21 cellular contexts compared by ENCODE assay signal in the genomic region with DNA sequence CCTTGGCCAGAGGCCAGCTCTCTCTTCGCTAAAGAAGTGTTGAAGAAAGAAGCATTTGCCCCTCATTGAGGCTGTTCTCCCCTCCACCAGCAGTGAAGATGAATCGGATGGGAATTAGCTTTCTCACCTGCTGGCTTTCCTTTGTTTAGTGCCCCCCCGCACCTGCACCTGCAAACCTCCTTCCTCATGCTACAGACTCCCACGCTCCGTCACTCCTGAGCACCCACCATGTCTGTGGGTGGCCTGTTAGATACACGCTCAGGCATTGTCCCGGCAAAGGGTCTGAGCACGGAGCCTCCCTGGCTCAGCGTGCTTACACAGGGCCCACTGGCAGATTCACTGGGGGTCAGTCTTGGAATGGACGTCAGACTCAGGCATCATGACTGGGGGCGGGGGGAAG.
DNase-seq lines count a peak whose midpoint lies in the region; ATAC-seq and TF ChIP-seq lines count a peak whose summit lies in the region.
"Had no signal": no experiment of that assay in that cellular context is flagged by ENCODE, and none has a peak within 500 bp of the region (broad histone marks: within the 10 kb centered on the region; RNA-seq: fewer than 3 reads in every experiment).

No MANE protein-coding gene starts in this region.

- no peak overlapping the region for H2BK15ac ChIP-seq in IMR-90 (ENCODE audit: low read depth, low read length)

- no peaks in the 10 kb centered on the region for H3K27me3 ChIP-seq in IMR-90 (ENCODE audit: control insufficient read depth, insufficient read depth, low read length)
- H3K27me3 ChIP-seq in neural progenitor cell, result peaks cover 13% of the 10 kb centered on the region
- H3K27me3 ChIP-seq in suprapubic skin, result peaks cover 66% of the 10 kb centered on the region
- H3K27me3 ChIP-seq: SJSA1 had no signal

- peak overlapping the region; percentile 91 for H3K27ac Mint-ChIP-seq in neural progenitor cell
- H3K27ac Mint-ChIP-seq: T-cell had no signal

- H3K4me2 ChIP-seq in IMR-90 (ENCODE audit: low read depth, low read length) (no peak overlapping the region), neural progenitor cell (no peak overlapping the region)

- TF ChIP-seq POLR2A in IMR-90 (IDR thresholded peaks at IDR 0.05; ENCODE audit: low read depth, low read length), result no peak
- TF ChIP-seq POLR2A in suprapubic skin (IDR thresholded peaks at IDR 0.05), result no peak

- H3K4me1 Mint-ChIP-seq in neural progenitor cell, result peaks cover 62% of the 10 kb centered on the region

- in situ Hi-C loops in IMR-90 (cut with MboI; ENCODE audit: low sequenced_read_pairs), result no loop called here

- no peak overlapping the region for H4K91ac ChIP-seq in IMR-90 (ENCODE audit: insufficient read depth, low read depth, low read length)

- no peak overlapping the region for H2AFZ ChIP-seq in IMR-90 (replicated peaks; ENCODE audit: low read length, poor library complexity)
- H2AFZ ChIP-seq in neural progenitor cell (replicated peaks), result no peak overlapping the region
- H2AFZ ChIP-seq: GM23248 had no signal

- no peak for TF ChIP-seq EP300 in suprapubic skin (IDR thresholded peaks at IDR 0.05)

- dilution Hi-C loops in IMR-90 (cut with HindIII; ENCODE audit: low sequenced_read_pairs, unreplicated experiment), result no loop called here

- H3K9me3 Mint-ChIP-seq in neural progenitor cell, result no peaks in the 10 kb centered on the region
- H3K9me3 Mint-ChIP-seq: IgD-negative memory B cell, T-cell had no signal

- H3K36me3 Mint-ChIP-seq in neural progenitor cell, result no peaks in the 10 kb centered on the region
- H3K36me3 Mint-ChIP-seq: T-cell had no signal

- no peaks in the 10 kb centered on the region for H3K79me2 ChIP-seq in neural progenitor cell (ENCODE audit: low read depth)

- peaks cover 19% of the 10 kb centered on the region for H3K27me3 Mint-ChIP-seq in neural progenitor cell (ENCODE audit: insufficient read depth, low read depth)

- no peak overlapping the region for H2BK120ac ChIP-seq in IMR-90 (ENCODE audit: low read depth, low read length)

- CTCF ChIA-PET in IMR-90 (lab: Yijun Ruan, JAX), result no interaction called here

- intact Hi-C loops in IMR-90 (cut with micrococcal nuclease), result no loop called here

- no peak overlapping the region for H2AK5ac ChIP-seq in IMR-90 (ENCODE audit: low read depth, low read length)

- H3K36me3 ChIP-seq in IMR-90 (ENCODE audit: control insufficient read depth, insufficient read depth, low read length), result no peaks in the 10 kb centered on the region
- no peaks in the 10 kb centered on the region for H3K36me3 ChIP-seq in neural progenitor cell
- H3K36me3 ChIP-seq in suprapubic skin, result no peaks in the 10 kb centered on the region
- H3K36me3 ChIP-seq: HAP-1, SJSA1 had no signal

- H3K4me3 Mint-ChIP-seq in neural progenitor cell, result peak overlapping the region; percentile 24
- H3K4me3 Mint-ChIP-seq: IgD-negative memory B cell, T-cell had no signal

- no peaks in the 10 kb centered on the region for H3K9me1 ChIP-seq in IMR-90 (ENCODE audit: insufficient read depth, low read length)

- H3K79me1 ChIP-seq in IMR-90 (ENCODE audit: low read depth in 1 of 2, low read length in 2 of 2), result no peaks in the 10 kb centered on the region

- peaks cover 7% of the 10 kb centered on the region for H3F3A ChIP-seq in neural progenitor cell (ENCODE audit: low read depth)

- no peak overlapping the region for H2BK5ac ChIP-seq in IMR-90 (ENCODE audit: low read depth, low read length, poor library complexity, severe bottlenecking)

- no peak overlapping the region for H2AK9ac ChIP-seq in IMR-90 (replicated peaks; ENCODE audit: low read depth, low read length, poor library complexity)

- no TSS peak for BruUV-seq in IMR-90 (replicated peaks; lab: Mats Ljungman, UMichigan)

- no peak for TF ChIP-seq RAD21 in IMR-90 (IDR thresholded peaks at IDR 0.05; ENCODE audit: low read length)

- H3K4me1 ChIP-seq in IMR-90 (ENCODE audit: control insufficient read depth, insufficient read depth, low read length) (no peaks in the 10 kb centered on the region), neural progenitor cell (peaks cover 19% of the 10 kb centered on the region), suprapubic skin (no peaks in the 10 kb centered on the region)
- H3K4me1 ChIP-seq: HAP-1, SJSA1 had no signal

- H2BK20ac ChIP-seq in IMR-90 (ENCODE audit: low read depth, low read length), result no peak overlapping the region

- 0 out of 2 replicates have a peak overlapping the region, but pooled peaks have one; percentile 0 for H3K56ac ChIP-seq in IMR-90 (ENCODE audit: extremely low read depth, insufficient read depth, low read length)

- no peak overlapping the region for H4K8ac ChIP-seq in IMR-90 (ENCODE audit: low read depth in 2 of 2, low read length in 2 of 2)

- H3K23ac ChIP-seq in IMR-90 (ENCODE audit: low read depth, low read length), result no peak overlapping the region

- POLR2A ChIA-PET in IMR-90 (lab: Charles Lee; ENCODE audit: unreplicated experiment), result no interaction called here

- H3K4ac ChIP-seq in IMR-90 (ENCODE audit: low read depth, low read length), result no peak overlapping the region

- H3K9ac ChIP-seq in IMR-90 (ENCODE audit: low read depth, low read length) (no peak overlapping the region), neural progenitor cell (no peak overlapping the region)
- H3K9ac ChIP-seq: GM23248 had no signal

- no peak overlapping the region for H3K27ac ChIP-seq in IMR-90 (ENCODE audit: insufficient read depth, low read length)
- H3K27ac ChIP-seq in neural progenitor cell, result no peak overlapping the region
- no peak overlapping the region for H3K27ac ChIP-seq in suprapubic skin
- H3K27ac ChIP-seq: GM23248, SJSA1 had no signal

- no peak overlapping the region for H3K14ac ChIP-seq in IMR-90 (replicated peaks; ENCODE audit: low read depth, low read length)

- no peak overlapping the region for H3K4me3 ChIP-seq in IMR-90 (ENCODE audit: insufficient read depth, low read depth, low read length)
- H3K4me3 ChIP-seq in neural progenitor cell, result no peak overlapping the region
- no peak overlapping the region for H3K4me3 ChIP-seq in suprapubic skin
- H3K4me3 ChIP-seq: GM23248, HAP-1, SJSA1 had no signal

- H4K5ac ChIP-seq in IMR-90 (ENCODE audit: low read depth, low read length), result no peak overlapping the region

- H4K20me1 ChIP-seq in IMR-90 (ENCODE audit: insufficient read depth, low read length) (no peaks in the 10 kb centered on the region), neural progenitor cell (ENCODE audit: low read depth) (no peaks in the 10 kb centered on the region)

- peak; percentile 72 for DNase-seq in NCI-H2107 treated with DMSO at 0.1 percent for 48 hours (lab: John Stamatoyannopoulos, UW; ENCODE audit: unreplicated experiment)
- no peak for DNase-seq in NCI-H2107 (lab: John Stamatoyannopoulos, UW)
- no peak for DNase-seq in IMR-90
- peak; percentile 21 for DNase-seq in NCI-H345 treated with DMSO at 0.1 percent for 48 hours (lab: John Stamatoyannopoulos, UW; ENCODE audit: unreplicated experiment)
- no peak for DNase-seq in neural progenitor cell (ENCODE audit: low spot score)
- DNase-seq in suprapubic skin (ENCODE audit: low spot score in 2 of 2), result no peak
- no peak for DNase-seq in NCI-H526 (lab: John Stamatoyannopoulos, UW)
- DNase-seq: DMS153, DND-41, GM23248, NCI-H1048, NCI-H1694, NCI-H2029 treated with DMSO at 0.1 percent for 48 hours, NCI-H510A, NCI-H82, Right ventricle myocardium superior, RPMI8226, T-cell had no signal

- H3K18ac ChIP-seq in IMR-90 (ENCODE audit: low read depth, low read length), result no peak overlapping the region

- TF ChIP-seq CTCF in IMR-90 (conservative IDR thresholded peaks at IDR 0.05; ENCODE audit: low read depth, low read length) (no peak), neural progenitor cell (IDR thresholded peaks at IDR 0.05) (no peak), suprapubic skin (IDR thresholded peaks at IDR 0.05) (no peak)

- H3K9me3 ChIP-seq in IMR-90 (ENCODE audit: control insufficient read depth, insufficient read depth, low read length), result peaks cover 44% of the 10 kb centered on the region
- no peaks in the 10 kb centered on the region for H3K9me3 ChIP-seq in neural progenitor cell (ENCODE audit: low read depth)
- H3K9me3 ChIP-seq in suprapubic skin, result no peaks in the 10 kb centered on the region
- H3K9me3 ChIP-seq: HAP-1, SJSA1 had no signal

- 40% methylated on average over 3 of the region's 11 CpGs; no CpG with 5 or more reads in 1 of the 2 experiments for whole genome bisulfite sequencing in IMR-90 (ENCODE audit: extremely low coverage in 2 of 2, insufficient read length in 1 of 2), 2 experiments
- WGBS in suprapubic skin, result 85% methylated on average over 11 of the region's 11 CpGs

- no peak for ATAC-seq in IMR-90 (ENCODE audit: low read depth)
- ATAC-seq: T-cell had no signal

TF ChIP-seq in IMR-90, 13 proteins besides CTCF, POLR2A, EP300 and RAD21:
- TF ChIP-seq CHD1 (IDR thresholded peaks at IDR 0.05; ENCODE audit: low read depth, low read length) (no peak), MAFK (IDR thresholded peaks at IDR 0.05; ENCODE audit: low read depth, low read length) (no peak), BHLHE40 (IDR thresholded peaks at IDR 0.05; ENCODE audit: low read depth, low read length) (no peak), CEBPB (IDR thresholded peaks at IDR 0.05; ENCODE audit: low read depth, low read length) (no peak), FOS (IDR thresholded peaks at IDR 0.05; ENCODE audit: low read depth, low read length) (no peak), MAZ (IDR thresholded peaks at IDR 0.05; ENCODE audit: borderline replicate concordance, low read depth, low read length) (no peak), MXI1 (IDR thresholded peaks at IDR 0.05; ENCODE audit: borderline replicate concordance, low read depth, low read length) (no peak), RFX5 (IDR thresholded peaks at IDR 0.05; ENCODE audit: low read depth, low read length) (no peak), NFE2L2 (IDR thresholded peaks at IDR 0.05; ENCODE audit: low read depth, low read length) (no peak), RCOR1 (IDR thresholded peaks at IDR 0.05; ENCODE audit: insufficient replicate concordance, low read length) (no peak)
- TF ChIP-seq, protein P1, sequence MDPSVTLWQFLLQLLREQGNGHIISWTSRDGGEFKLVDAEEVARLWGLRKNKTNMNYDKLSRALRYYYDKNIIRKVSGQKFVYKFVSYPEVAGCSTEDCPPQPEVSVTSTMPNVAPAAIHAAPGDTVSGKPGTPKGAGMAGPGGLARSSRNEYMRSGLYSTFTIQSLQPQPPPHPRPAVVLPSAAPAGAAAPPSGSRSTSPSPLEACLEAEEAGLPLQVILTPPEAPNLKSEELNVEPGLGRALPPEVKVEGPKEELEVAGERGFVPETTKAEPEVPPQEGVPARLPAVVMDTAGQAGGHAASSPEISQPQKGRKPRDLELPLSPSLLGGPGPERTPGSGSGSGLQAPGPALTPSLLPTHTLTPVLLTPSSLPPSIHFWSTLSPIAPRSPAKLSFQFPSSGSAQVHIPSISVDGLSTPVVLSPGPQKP (IDR thresholded peaks at IDR 0.05; ENCODE audit: borderline replicate concordance, low read depth, low read length), result no peak
TF ChIP-seq in IMR-90: peak in this region for 0.

Comparison
In these comparisons a context has a peak if more than half of its experiments do, and no peak if none do; other contexts are left out.
1. DNase-seq: peak in NCI-H2107 treated with DMSO at 0.1 percent for 48 hours (single experiment) and NCI-H345 treated with DMSO at 0.1 percent for 48 hours (single experiment); none in NCI-H2107 (single experiment), IMR-90 (single experiment), neural progenitor cell (single experiment), suprapubic skin (0 of 2) and NCI-H526 (0 of 2).